Comparison of ENCODE assay signal across 8 cellular contexts in the genomic region with DNA sequence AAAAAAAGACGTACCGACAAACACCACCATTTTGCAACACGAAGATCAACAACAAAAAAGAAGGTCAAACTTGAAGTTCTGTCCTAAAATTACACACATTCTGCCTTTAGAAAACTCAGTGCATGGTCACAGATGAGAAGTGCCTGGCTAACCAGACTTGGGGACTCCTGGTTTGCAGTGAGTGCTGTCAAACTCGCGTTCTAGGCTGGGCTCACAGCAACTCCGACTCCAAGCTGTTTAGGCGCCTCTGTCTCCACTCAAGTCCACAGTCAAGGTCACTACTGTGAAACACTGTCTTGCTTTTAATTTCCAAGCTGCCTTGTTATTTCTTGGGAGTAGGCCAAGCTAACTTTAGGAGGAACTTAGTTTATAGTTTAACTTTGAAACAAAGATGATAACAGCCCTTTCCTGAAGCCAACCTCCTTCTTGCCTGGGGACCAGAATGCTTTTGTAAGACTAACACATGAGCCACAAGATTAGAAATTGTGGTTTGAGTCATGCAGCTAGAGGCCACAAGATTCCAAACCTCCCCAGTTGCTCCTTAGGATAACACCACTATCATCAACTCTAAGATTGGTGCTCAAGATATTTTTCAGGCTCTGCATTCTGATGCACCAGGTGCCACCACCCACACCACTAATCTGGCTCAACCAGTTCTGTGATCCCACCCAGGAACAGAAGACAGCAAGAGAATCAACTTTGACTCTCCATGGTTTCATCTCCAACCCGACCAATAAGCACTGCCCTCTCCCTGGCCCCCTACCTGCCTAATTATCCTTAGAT. TPM values are rescaled to one million over a fixed set of nuclear protein-coding genes. Genes with fewer than 3 reads are reported as not detected.
A peak's percentile ranks its signal among the peaks of the same experiment; 100 is the strongest.
DNase-seq lines count a peak whose midpoint lies in the region; ATAC-seq, FAIRE-seq and TF ChIP-seq lines count a peak whose summit lies in the region.

No MANE protein-coding gene starts in this region.

- TF ChIP-seq EP300 in ovary (IDR thresholded peaks at IDR 0.05): no peak

- WGBS in endodermal cell (ENCODE audit: insufficient coverage in 1 of 2, insufficient read length in 1 of 2), 2 experiments: 91 to 99% methylated on average over 5 to 8 of the region's 8 CpGs
- 12 to 41% (median 17%) methylated on average over 8 of the region's 8 CpGs for WGBS in ovary, 3 donors

- H3K4me3 Mint-ChIP-seq in endodermal cell: peak overlapping the region; percentile 62

- DNase-seq in GM06990 (ENCODE audit: extremely low read depth, insufficient read length): no peak
- no peak for DNase-seq in endodermal cell
- DNase-seq in ovary: peak in 3 of 5 donors; percentile 39 to 55 (median 48)
- no peak for DNase-seq in NCI-H2107 treated with DMSO at 0.1 percent for 48 hours (lab: John Stamatoyannopoulos, UW; ENCODE audit: unreplicated experiment)
- no peak for DNase-seq in H54 (ENCODE audit: insufficient read length, low spot score)

- no peak overlapping the region for H2AFZ ChIP-seq in OCI-LY1 (ENCODE audit: low read length)

- peaks cover 59% of the 10 kb centered on the region for H3K36me3 Mint-ChIP-seq in endodermal cell (ENCODE audit: low read depth)

- intact Hi-C loops in ovary (cut with DNase I): loop anchor here in 1 of 4 donors (5.0 kb wide), 1 partner anchor 483 kb away; no protein-coding TSS in a partner anchor

- H3K27ac ChIP-seq in OCI-LY1 (ENCODE audit: low read depth, low read length, poor library complexity, severe bottlenecking) (no peak overlapping the region), endodermal cell (ENCODE audit: low read depth, low read length) (no peak overlapping the region), ovary (no peak overlapping the region)

- peak overlapping the region; percentile 82 for H3K4me2 ChIP-seq in OCI-LY1 (ENCODE audit: low read length)

- H3K27me3 ChIP-seq in GM06990 (replicated peaks; ENCODE audit: control insufficient read depth, insufficient read depth, low read length): no peaks in the 10 kb centered on the region
- H3K27me3 ChIP-seq in OCI-LY1 (ENCODE audit: insufficient read depth, low read length): no peaks in the 10 kb centered on the region
- no peaks in the 10 kb centered on the region for H3K27me3 ChIP-seq in endodermal cell (ENCODE audit: control insufficient read depth, insufficient read depth, low read length, poor library complexity, severe bottlenecking)
- no peaks in the 10 kb centered on the region for H3K27me3 ChIP-seq in ovary

- peaks cover 50% of the 10 kb centered on the region for H3K9me3 Mint-ChIP-seq in endodermal cell

- no peak for FAIRE-seq in H54 (lab: Jason Lieb, UNC)

- H3K4me3 ChIP-seq in GM06990 (replicated peaks; ENCODE audit: low read depth, low read length): peak overlapping the region; percentile 80
- peak overlapping the region; percentile 67 for H3K4me3 ChIP-seq in OCI-LY1 (ENCODE audit: low read depth, low read length, poor library complexity, severe bottlenecking)
- H3K4me3 ChIP-seq in endodermal cell (ENCODE audit: low read length): peak overlapping the region; percentile 78
- no peak overlapping the region for H3K4me3 ChIP-seq in ovary

- ATAC-seq in HG02885 (IDR thresholded peaks at IDR 0.05; ENCODE audit: poor library complexity, unreplicated experiment) (no peak), HG02973 (IDR thresholded peaks at IDR 0.05; ENCODE audit: unreplicated experiment) (no peak)

- no peak for TF ChIP-seq POLR2A in ovary (IDR thresholded peaks at IDR 0.05)
- TF ChIP-seq POLR2A in H54 (IDR thresholded peaks at IDR 0.05; ENCODE audit: low read depth, low read length): no peak

- H3F3A ChIP-seq in OCI-LY1 (ENCODE audit: insufficient read depth, low read length): no peaks in the 10 kb centered on the region

- H4K20me1 ChIP-seq in OCI-LY1 (ENCODE audit: insufficient read depth, low read length): no peaks in the 10 kb centered on the region

- H3K36me3 ChIP-seq in GM06990 (ENCODE audit: control insufficient read depth, insufficient read depth, low read length) (peaks cover 10% of the 10 kb centered on the region), OCI-LY1 (ENCODE audit: insufficient read depth, low read length) (peaks cover 51% of the 10 kb centered on the region), endodermal cell (ENCODE audit: control insufficient read depth, insufficient read depth, low read length) (peaks cover 23% of the 10 kb centered on the region), ovary (no peaks in the 10 kb centered on the region)

- TF ChIP-seq CTCF in GM06990 (IDR thresholded peaks at IDR 0.05; ENCODE audit: insufficient read depth, low read length, poor library complexity, severe bottlenecking) (no peak), OCI-LY1 (IDR thresholded peaks at IDR 0.05; ENCODE audit: low read length) (no peak), endodermal cell (conservative IDR thresholded peaks at IDR 0.05) (no peak), ovary (IDR thresholded peaks at IDR 0.05) (no peak)

- H3K27me3 Mint-ChIP-seq in endodermal cell (ENCODE audit: insufficient read depth): peaks cover 1% of the 10 kb centered on the region

- H3K4me1 Mint-ChIP-seq in endodermal cell: peaks cover 5% of the 10 kb centered on the region

- H3K9ac ChIP-seq in OCI-LY1 (ENCODE audit: low read length) (peak overlapping the region; percentile 73), endodermal cell (ENCODE audit: extremely low read depth, low read length, poor library complexity, severe bottlenecking) (no peak overlapping the region)

- H3K79me2 ChIP-seq in OCI-LY1 (ENCODE audit: insufficient read depth, low read length): peaks cover 11% of the 10 kb centered on the region

- H3K4me1 ChIP-seq in OCI-LY1 (ENCODE audit: insufficient read depth, low read length, severe bottlenecking) (peaks cover 21% of the 10 kb centered on the region), endodermal cell (ENCODE audit: control insufficient read depth, insufficient read depth, low read length) (no peaks in the 10 kb centered on the region), ovary (ENCODE audit: insufficient read depth) (peaks cover 13% of the 10 kb centered on the region)

- no peaks in the 10 kb centered on the region for H3K9me2 ChIP-seq in OCI-LY1 (ENCODE audit: low read depth, low read length)

- no peak overlapping the region for H3K27ac Mint-ChIP-seq in endodermal cell

- H3K9me3 ChIP-seq in OCI-LY1 (ENCODE audit: low read length): peaks cover 3% of the 10 kb centered on the region; the same call in 1 of the 2 replicates
- H3K9me3 ChIP-seq in endodermal cell (ENCODE audit: control insufficient read depth, low read length): peaks cover 47% of the 10 kb centered on the region
- no peaks in the 10 kb centered on the region for H3K9me3 ChIP-seq in ovary

RNA-seq across cellular contexts. Expression of a gene that starts 1.1 kb away (rescaled TPM):
- total RNA-seq in endodermal cell (10 to 100 TPM; 54.2 to 54.3 TPM), ovary (10 to 100 TPM; 16.3 to 41.0 (median 26.0) TPM)
- 28.7 TPM for polyA plus RNA-seq in endodermal cell (2013, experiment 1 of 2)
- polyA plus RNA-seq in endodermal cell (2013, experiment 2 of 2): 27.9 TPM
- polyA plus RNA-seq in ovary: 10 to 100 TPM; 12.9 to 14.7 TPM

RNA-seq across cellular contexts. Expression of a gene that starts 1.7 kb away (rescaled TPM):
- total RNA-seq in endodermal cell: 10 to 100 TPM; 33.5 to 43.2 TPM
- 12.8 TPM for polyA plus RNA-seq in endodermal cell (2013, experiment 1 of 2)
- polyA plus RNA-seq in endodermal cell (2013, experiment 2 of 2): 12.0 TPM
- total RNA-seq in ovary: 10 to 100 TPM; 14.3 to 49.0 (median 42.9) TPM
- polyA plus RNA-seq in ovary: 10 to 100 TPM; 22.6 to 34.0 TPM

Comparison
In these comparisons a context has a peak if more than half of its experiments do, and no peak if none do; other contexts are left out.
1. DNase-seq: peak in ovary (3 of 5); none in GM06990 (single experiment), endodermal cell (single experiment), NCI-H2107 treated with DMSO at 0.1 percent for 48 hours (single experiment) and H54 (single experiment).